ENCODE assay signal across 1 cellular context in the genomic region with DNA sequence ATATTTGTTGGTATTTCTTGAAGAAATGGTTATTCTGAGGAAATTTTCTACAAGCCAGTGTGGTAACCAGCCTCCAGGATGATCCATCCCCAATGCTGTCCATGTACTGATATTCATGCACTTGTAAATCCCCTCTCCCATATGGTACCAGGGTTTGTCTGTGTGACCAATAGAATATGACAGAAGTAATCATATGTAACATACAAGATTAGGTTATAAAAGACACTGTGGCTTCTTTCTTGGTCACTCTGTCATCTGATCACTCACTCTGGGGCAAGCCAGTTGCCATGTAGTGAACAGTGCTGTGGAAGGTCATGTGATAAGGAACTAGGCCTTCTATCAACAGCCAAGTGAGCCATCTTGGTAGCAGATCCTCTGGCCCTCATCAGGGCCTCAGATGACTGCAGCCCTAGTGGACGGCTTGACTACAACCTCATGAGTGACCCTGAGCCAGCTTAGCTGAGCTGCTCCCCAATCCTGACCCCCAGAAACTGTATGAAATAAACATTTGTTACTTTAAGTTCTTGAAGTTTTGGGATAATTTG.
TF ChIP-seq lines count a peak whose summit lies in the region.

No MANE protein-coding gene starts in this region.

TF ChIP-seq in HCT116, 20 proteins besides CTCF, POLR2A, EP300 and RAD21 (continued from another document):
- TF ChIP-seq, protein P1, sequence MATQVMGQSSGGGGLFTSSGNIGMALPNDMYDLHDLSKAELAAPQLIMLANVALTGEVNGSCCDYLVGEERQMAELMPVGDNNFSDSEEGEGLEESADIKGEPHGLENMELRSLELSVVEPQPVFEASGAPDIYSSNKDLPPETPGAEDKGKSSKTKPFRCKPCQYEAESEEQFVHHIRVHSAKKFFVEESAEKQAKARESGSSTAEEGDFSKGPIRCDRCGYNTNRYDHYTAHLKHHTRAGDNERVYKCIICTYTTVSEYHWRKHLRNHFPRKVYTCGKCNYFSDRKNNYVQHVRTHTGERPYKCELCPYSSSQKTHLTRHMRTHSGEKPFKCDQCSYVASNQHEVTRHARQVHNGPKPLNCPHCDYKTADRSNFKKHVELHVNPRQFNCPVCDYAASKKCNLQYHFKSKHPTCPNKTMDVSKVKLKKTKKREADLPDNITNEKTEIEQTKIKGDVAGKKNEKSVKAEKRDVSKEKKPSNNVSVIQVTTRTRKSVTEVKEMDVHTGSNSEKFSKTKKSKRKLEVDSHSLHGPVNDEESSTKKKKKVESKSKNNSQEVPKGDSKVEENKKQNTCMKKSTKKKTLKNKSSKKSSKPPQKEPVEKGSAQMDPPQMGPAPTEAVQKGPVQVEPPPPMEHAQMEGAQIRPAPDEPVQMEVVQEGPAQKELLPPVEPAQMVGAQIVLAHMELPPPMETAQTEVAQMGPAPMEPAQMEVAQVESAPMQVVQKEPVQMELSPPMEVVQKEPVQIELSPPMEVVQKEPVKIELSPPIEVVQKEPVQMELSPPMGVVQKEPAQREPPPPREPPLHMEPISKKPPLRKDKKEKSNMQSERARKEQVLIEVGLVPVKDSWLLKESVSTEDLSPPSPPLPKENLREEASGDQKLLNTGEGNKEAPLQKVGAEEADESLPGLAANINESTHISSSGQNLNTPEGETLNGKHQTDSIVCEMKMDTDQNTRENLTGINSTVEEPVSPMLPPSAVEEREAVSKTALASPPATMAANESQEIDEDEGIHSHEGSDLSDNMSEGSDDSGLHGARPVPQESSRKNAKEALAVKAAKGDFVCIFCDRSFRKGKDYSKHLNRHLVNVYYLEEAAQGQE (IDR thresholded peaks at IDR 0.05; ENCODE audit: low read depth) = no peak
- TF ChIP-seq SP1 (IDR thresholded peaks at IDR 0.05; ENCODE audit: low read depth) (no peak), EGR1 (IDR thresholded peaks at IDR 0.05; ENCODE audit: low read depth) (no peak), FOSL1 (IDR thresholded peaks at IDR 0.05; ENCODE audit: low read depth) (no peak), SIN3A (IDR thresholded peaks at IDR 0.05; ENCODE audit: low read depth) (no peak), EZH2 (IDR thresholded peaks at IDR 0.05) (no peak), SRF (IDR thresholded peaks at IDR 0.05; ENCODE audit: low read depth) (no peak), EZH2phosphoT487 (IDR thresholded peaks at IDR 0.05; ENCODE audit: borderline replicate concordance) (no peak)
- TF ChIP-seq, protein P2, sequence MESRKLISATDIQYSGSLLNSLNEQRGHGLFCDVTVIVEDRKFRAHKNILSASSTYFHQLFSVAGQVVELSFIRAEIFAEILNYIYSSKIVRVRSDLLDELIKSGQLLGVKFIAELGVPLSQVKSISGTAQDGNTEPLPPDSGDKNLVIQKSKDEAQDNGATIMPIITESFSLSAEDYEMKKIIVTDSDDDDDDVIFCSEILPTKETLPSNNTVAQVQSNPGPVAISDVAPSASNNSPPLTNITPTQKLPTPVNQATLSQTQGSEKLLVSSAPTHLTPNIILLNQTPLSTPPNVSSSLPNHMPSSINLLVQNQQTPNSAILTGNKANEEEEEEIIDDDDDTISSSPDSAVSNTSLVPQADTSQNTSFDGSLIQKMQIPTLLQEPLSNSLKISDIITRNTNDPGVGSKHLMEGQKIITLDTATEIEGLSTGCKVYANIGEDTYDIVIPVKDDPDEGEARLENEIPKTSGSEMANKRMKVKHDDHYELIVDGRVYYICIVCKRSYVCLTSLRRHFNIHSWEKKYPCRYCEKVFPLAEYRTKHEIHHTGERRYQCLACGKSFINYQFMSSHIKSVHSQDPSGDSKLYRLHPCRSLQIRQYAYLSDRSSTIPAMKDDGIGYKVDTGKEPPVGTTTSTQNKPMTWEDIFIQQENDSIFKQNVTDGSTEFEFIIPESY (IDR thresholded peaks at IDR 0.05; ENCODE audit: extremely low read depth, insufficient replicate concordance, low read length) = no peak
